Comparison of ENCODE assay signal across 1 cellular context in the genomic region with DNA sequence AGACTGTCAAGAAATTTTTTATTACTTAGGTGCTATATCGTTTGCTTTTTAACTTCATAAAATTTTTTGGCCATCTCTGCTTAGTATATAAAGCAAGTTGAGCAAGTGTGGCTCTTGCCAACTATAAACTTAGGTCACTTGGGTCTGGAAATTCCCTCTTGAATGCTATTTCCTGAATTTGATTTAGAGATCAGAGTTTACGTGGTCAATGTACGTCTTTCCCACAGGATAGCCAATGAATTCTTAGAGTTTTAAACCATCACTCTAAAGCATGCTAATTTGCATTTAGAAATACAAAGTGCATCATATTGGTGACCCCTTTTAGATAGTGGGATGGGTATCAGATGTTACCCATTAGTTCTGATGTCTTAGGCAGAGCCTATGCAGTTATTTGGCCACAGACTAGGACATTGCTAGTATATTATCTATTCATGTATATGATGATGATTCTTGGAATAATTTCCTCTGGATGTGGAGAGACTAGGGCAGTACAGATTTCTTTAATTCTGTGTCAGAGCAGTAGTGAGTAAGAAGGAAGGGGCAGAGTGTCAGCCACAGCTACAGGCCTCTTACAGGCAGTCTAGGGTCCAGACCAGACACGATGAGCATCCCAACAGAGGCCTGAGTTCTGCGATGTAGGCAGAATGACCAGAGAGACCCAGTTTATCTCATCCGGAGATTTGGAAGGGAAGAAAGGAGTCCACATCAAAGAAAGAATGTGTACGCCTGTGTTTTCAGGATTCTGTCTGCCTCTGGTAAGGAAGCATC.
TF ChIP-seq lines count a peak whose summit lies in the region.

No MANE protein-coding gene starts in this region.

TF ChIP-seq in IMR-90, 13 proteins besides CTCF, POLR2A, EP300 and RAD21 (continued from another document):
- no peak for TF ChIP-seq ELK1 (IDR thresholded peaks at IDR 0.05; ENCODE audit: borderline replicate concordance, low read depth, low read length)
- TF ChIP-seq USF2 (IDR thresholded peaks at IDR 0.05; ENCODE audit: low read depth, low read length) = no peak
- no peak for TF ChIP-seq MXI1 (IDR thresholded peaks at IDR 0.05; ENCODE audit: borderline replicate concordance, low read depth, low read length)
- TF ChIP-seq MAZ (IDR thresholded peaks at IDR 0.05; ENCODE audit: borderline replicate concordance, low read depth, low read length) = no peak
- no peak for TF ChIP-seq CHD1 (IDR thresholded peaks at IDR 0.05; ENCODE audit: low read depth, low read length)
- TF ChIP-seq NFE2L2 (IDR thresholded peaks at IDR 0.05; ENCODE audit: low read depth, low read length) = no peak
- no peak for TF ChIP-seq RCOR1 (IDR thresholded peaks at IDR 0.05; ENCODE audit: insufficient replicate concordance, low read length)
